27 cellular contexts compared by ENCODE assay signal in genomic region chr4:2695661-2696060, GRCh38.
DNase-seq lines count a peak whose midpoint lies in the region; ATAC-seq and TF ChIP-seq lines count a peak whose summit lies in the region.
"Had no signal": no experiment of that assay in that cellular context is flagged by ENCODE, and none has a peak within 500 bp of the region (broad histone marks: within the 10 kb centered on the region; RNA-seq: fewer than 3 reads in every experiment).

No MANE protein-coding gene starts in this region.

- no peaks in the 10 kb centered on the region for H3K9me2 ChIP-seq in Karpas-422 (replicated peaks; ENCODE audit: insufficient read depth, low read length)

- H3K27ac Mint-ChIP-seq in activated CD4-positive, alpha-beta memory T cell treated with anti-CD3 and anti-CD28 coated beads for 36 hours = peak overlapping the region; percentile 8
- H3K27ac Mint-ChIP-seq in activated CD4-positive, alpha-beta memory T cell treated with anti-CD3 and anti-CD28 coated beads, Interleukin-2, amount 10 ng/mL, durations not matched to agents 7 days and 5 days = no peak overlapping the region
- H3K27ac Mint-ChIP-seq in activated B cell treated with CpG ODN at 0.5 μM for 24 hours = peak overlapping the region; percentile 76
- peak overlapping the region; percentile 44 for H3K27ac Mint-ChIP-seq in stimulated activated naive B cell treated with anti-CD40 and anti-IgM and Interleukin-4, amounts not matched to agents 10 μg/mL and 1 μg/mL and 100 μg/mL, for 72 hours

- H3K27ac ChIP-seq in Karpas-422 (ENCODE audit: low read length) = peak overlapping the region; percentile 100
- H3K27ac ChIP-seq: 22Rv1, HL-60, SJSA1 had no signal

- H3K36me3 Mint-ChIP-seq in activated CD4-positive, alpha-beta memory T cell treated with anti-CD3 and anti-CD28 coated beads for 36 hours = peaks cover 62% of the 10 kb centered on the region
- H3K36me3 Mint-ChIP-seq in activated CD4-positive, alpha-beta memory T cell treated with anti-CD3 and anti-CD28 coated beads, Interleukin-2, amount 10 ng/mL, durations not matched to agents 7 days and 5 days (ENCODE audit: low read depth) = peaks cover 70% of the 10 kb centered on the region
- H3K36me3 Mint-ChIP-seq in activated B cell treated with CpG ODN at 0.5 μM for 24 hours (ENCODE audit: low read depth) = peaks cover 84% of the 10 kb centered on the region
- peaks cover 80 to 81% of the 10 kb centered on the region in 2 donors for H3K36me3 Mint-ChIP-seq in stimulated activated naive B cell treated with anti-CD40 and anti-IgM and Interleukin-4, amounts not matched to agents 10 μg/mL and 1 μg/mL and 100 μg/mL, for 72 hours

- ATAC-seq in activated B cell treated with CpG ODN at 0.5 μM for 24 hours (ENCODE audit: low read depth) = no peak
- no peak for ATAC-seq in stimulated activated naive B cell treated with anti-CD40 and anti-IgM and Interleukin-4, amounts not matched to agents 10 μg/mL and 1 μg/mL and 100 μg/mL, for 72 hours (replicated peaks)
- no peak for ATAC-seq in Right ventricle myocardium superior (ENCODE audit: poor library complexity)
- ATAC-seq: HepG2 had no signal

- peaks cover 24% of the 10 kb centered on the region for H3K4me1 Mint-ChIP-seq in activated CD4-positive, alpha-beta memory T cell treated with anti-CD3 and anti-CD28 coated beads for 36 hours (ENCODE audit: low read depth)
- no peaks in the 10 kb centered on the region for H3K4me1 Mint-ChIP-seq in activated CD4-positive, alpha-beta memory T cell treated with anti-CD3 and anti-CD28 coated beads, Interleukin-2, amount 10 ng/mL, durations not matched to agents 7 days and 5 days
- peaks cover 80% of the 10 kb centered on the region for H3K4me1 Mint-ChIP-seq in activated B cell treated with CpG ODN at 0.5 μM for 24 hours
- peaks cover 54 to 91% of the 10 kb centered on the region in 2 donors for H3K4me1 Mint-ChIP-seq in stimulated activated naive B cell treated with anti-CD40 and anti-IgM and Interleukin-4, amounts not matched to agents 10 μg/mL and 1 μg/mL and 100 μg/mL, for 72 hours
- H3K4me1 Mint-ChIP-seq: CD14-positive monocyte had no signal

- no peaks in the 10 kb centered on the region for H3K9me3 Mint-ChIP-seq in activated CD4-positive, alpha-beta memory T cell treated with anti-CD3 and anti-CD28 coated beads for 36 hours
- H3K9me3 Mint-ChIP-seq in activated CD4-positive, alpha-beta memory T cell treated with anti-CD3 and anti-CD28 coated beads, Interleukin-2, amount 10 ng/mL, durations not matched to agents 7 days and 5 days = no peaks in the 10 kb centered on the region
- peaks cover 5% of the 10 kb centered on the region for H3K9me3 Mint-ChIP-seq in activated B cell treated with CpG ODN at 0.5 μM for 24 hours
- H3K9me3 Mint-ChIP-seq in stimulated activated naive B cell treated with anti-CD40 and anti-IgM and Interleukin-4, amounts not matched to agents 10 μg/mL and 1 μg/mL and 100 μg/mL, for 72 hours = peaks cover 6 to 10% of the 10 kb centered on the region in 2 donors

- H3K79me2 ChIP-seq in Karpas-422 (ENCODE audit: low read length) = peaks cover 28% of the 10 kb centered on the region

- no peaks in the 10 kb centered on the region for H4K20me1 ChIP-seq in Karpas-422 (ENCODE audit: insufficient read depth, low read depth, low read length)

- CTCF ChIA-PET in activated CD4-positive, alpha-beta memory T cell treated with anti-CD3 and anti-CD28 coated beads for 36 hours (lab: Charles Lee) = no interaction called here
- CTCF ChIA-PET in activated CD4-positive, alpha-beta memory T cell treated with anti-CD3 and anti-CD28 coated beads, Interleukin-2, amount 10 ng/mL, durations not matched to agents 7 days and 5 days (lab: Charles Lee) = no interaction called here
- CTCF ChIA-PET in activated B cell treated with CpG ODN at 0.5 μM for 24 hours (lab: Charles Lee) = interaction anchor here (0.7 to 2.5 kb wide), 8 partner anchors 10 to 259 kb away, joined by 3 to 8 read pairs (median 3); no protein-coding TSS in a partner anchor

- peak overlapping the region; percentile 56 for H3K4me3 ChIP-seq in Karpas-422 (ENCODE audit: low read length)
- H3K4me3 ChIP-seq: SJSA1 had no signal

- POLR2A ChIA-PET in activated CD4-positive, alpha-beta memory T cell treated with anti-CD3 and anti-CD28 coated beads for 36 hours (lab: Charles Lee) = no interaction called here
- POLR2A ChIA-PET in activated CD4-positive, alpha-beta memory T cell treated with anti-CD3 and anti-CD28 coated beads, Interleukin-2, amount 10 ng/mL, durations not matched to agents 7 days and 5 days (lab: Charles Lee) = no interaction called here
- POLR2A ChIA-PET in activated B cell treated with CpG ODN at 0.5 μM for 24 hours (lab: Charles Lee) = interaction anchor here (0.6 to 3.3 kb wide), 18 partner anchors 8 to 382 kb away, joined by 3 to 56 read pairs (median 4); partner anchors contain the start of genes FAM193A and TNIP2

- peak overlapping the region; percentile 96 for H3K4me2 ChIP-seq in Karpas-422 (ENCODE audit: low read depth, low read length, poor library complexity, severe bottlenecking)

- H3K27me3 Mint-ChIP-seq in activated CD4-positive, alpha-beta memory T cell treated with anti-CD3 and anti-CD28 coated beads for 36 hours = no peaks in the 10 kb centered on the region
- no peaks in the 10 kb centered on the region for H3K27me3 Mint-ChIP-seq in activated CD4-positive, alpha-beta memory T cell treated with anti-CD3 and anti-CD28 coated beads, Interleukin-2, amount 10 ng/mL, durations not matched to agents 7 days and 5 days
- H3K27me3 Mint-ChIP-seq in activated B cell treated with CpG ODN at 0.5 μM for 24 hours = no peaks in the 10 kb centered on the region
- H3K27me3 Mint-ChIP-seq in stimulated activated naive B cell treated with anti-CD40 and anti-IgM and Interleukin-4, amounts not matched to agents 10 μg/mL and 1 μg/mL and 100 μg/mL, for 72 hours = no peaks in the 10 kb centered on the region

- intact Hi-C loops in activated CD4-positive, alpha-beta memory T cell treated with anti-CD3 and anti-CD28 coated beads for 36 hours (cut with micrococcal nuclease) = no loop called here
- intact Hi-C loops in activated B cell treated with CpG ODN at 0.5 μM for 24 hours (cut with micrococcal nuclease) = loop anchor here (1.0 to 2.0 kb wide), 5 partner anchors 23 to 267 kb away; partner anchors contain the start of genes GRK4, NOP14, RNF4 and TNIP2
- intact Hi-C loops in Right ventricle myocardium superior (cut with DNase I) = no loop called here

- H3K9ac ChIP-seq in Karpas-422 (ENCODE audit: low read length) = peak overlapping the region; percentile 60

- no peaks in the 10 kb centered on the region for H3K27me3 ChIP-seq in Karpas-422 (ENCODE audit: low read length)
- H3K27me3 ChIP-seq: SJSA1 had no signal

- H3K4me3 Mint-ChIP-seq in activated CD4-positive, alpha-beta memory T cell treated with anti-CD3 and anti-CD28 coated beads for 36 hours = no peak overlapping the region
- no peak overlapping the region for H3K4me3 Mint-ChIP-seq in activated CD4-positive, alpha-beta memory T cell treated with anti-CD3 and anti-CD28 coated beads, Interleukin-2, amount 10 ng/mL, durations not matched to agents 7 days and 5 days
- H3K4me3 Mint-ChIP-seq in activated B cell treated with CpG ODN at 0.5 μM for 24 hours = peak overlapping the region; percentile 52
- peak overlapping the region in 1 of 2 donors; percentile 40 for H3K4me3 Mint-ChIP-seq in stimulated activated naive B cell treated with anti-CD40 and anti-IgM and Interleukin-4, amounts not matched to agents 10 μg/mL and 1 μg/mL and 100 μg/mL, for 72 hours
- H3K4me3 Mint-ChIP-seq: CD14-positive monocyte had no signal

- no peak for TF ChIP-seq CTCF in activated B cell treated with CpG ODN at 0.5 μM for 24 hours (IDR thresholded peaks at IDR 0.05)

- H3K36me3 ChIP-seq in Karpas-422 (ENCODE audit: insufficient read depth, low read length) = peaks cover 20% of the 10 kb centered on the region

- H3K9me3 ChIP-seq in Karpas-422 (ENCODE audit: low read length) = no peaks in the 10 kb centered on the region
- H3K9me3 ChIP-seq: SJSA1 had no signal

- no peak for DNase-seq in activated CD4-positive, alpha-beta memory T cell treated with anti-CD3 and anti-CD28 coated beads for 36 hours
- DNase-seq in activated CD4-positive, alpha-beta memory T cell treated with anti-CD3 and anti-CD28 coated beads, Interleukin-2, amount 10 ng/mL, durations not matched to agents 7 days and 5 days = no peak
- DNase-seq in Karpas-422 (peak; percentile 71), activated B cell treated with CpG ODN at 0.5 μM for 24 hours (no peak), anterior cingulate cortex (lab: John Stamatoyannopoulos, UW) (no peak), NOMO-1 treated with dmso at 0.1 percent for 144 hours (lab: John Stamatoyannopoulos, UW; ENCODE audit: unreplicated experiment) (no peak), Right ventricle myocardium superior (no peak)
- DNase-seq in stimulated activated naive B cell treated with anti-CD40 and anti-IgM and Interleukin-4, amounts not matched to agents 10 μg/mL and 1 μg/mL and 100 μg/mL, for 72 hours = no peak
- DNase-seq: ACHN; DMS53; EL; GF-D8; H7; KG1; NCI-H1105; NCI-H146; NCI-H2029; NCI-H2227 treated with DMSO at 0.1 percent for 48 hours; NCI-H510A treated with DMSO at 0.1 percent for 48 hours; NCI-H748 treated with DMSO at 0.1 percent for 48 hours; NK-92 treated with Interleukin-12 subunit alpha and Interleukin-12 subunit beta, amount 100 ng/mL, for 24 hours; OCI-M1 had no signal

- no peak overlapping the region for H2AFZ ChIP-seq in Karpas-422 (ENCODE audit: low read length)

- peaks cover 65% of the 10 kb centered on the region for H3K4me1 ChIP-seq in Karpas-422 (ENCODE audit: low read length)
